ENCODE assay signal across 9 cellular contexts in genomic region chr2:43074592-43075053, GRCh38.
DNase-seq lines count a peak whose midpoint lies in the region; ATAC-seq and TF ChIP-seq lines count a peak whose summit lies in the region.
"Had no signal": no experiment of that assay in that cellular context is flagged by ENCODE, and none has a peak within 500 bp of the region (broad histone marks: within the 10 kb centered on the region; RNA-seq: fewer than 3 reads in every experiment).

No MANE protein-coding gene starts in this region.

- H3K27ac ChIP-seq in SK-N-SH (ENCODE audit: low read depth in 2 of 2, low read length in 1 of 2) (peak overlapping the region; percentile 95 to 99), osteoblast (ENCODE audit: low read depth, low read length) (peak overlapping the region; percentile 90), upper lobe of left lung (peak overlapping the region; percentile 67 to 86 (median 75))

- no peaks in the 10 kb centered on the region for H3K36me3 ChIP-seq in SK-N-SH (replicated peaks in 1 of 2; ENCODE audit: control insufficient read depth in 1 of 2, insufficient read depth in 2 of 2, low read length in 1 of 2)
- H3K36me3 ChIP-seq in osteoblast (ENCODE audit: insufficient read depth, low read length) = no peaks in the 10 kb centered on the region
- no peaks in the 10 kb centered on the region for H3K36me3 ChIP-seq in upper lobe of left lung

- no peaks in the 10 kb centered on the region for H3K27me3 ChIP-seq in SK-N-SH (ENCODE audit: insufficient read depth)
- no peaks in the 10 kb centered on the region for H3K27me3 ChIP-seq in osteoblast (ENCODE audit: insufficient read depth, low read length)
- H3K27me3 ChIP-seq in upper lobe of left lung = no peaks in the 10 kb centered on the region

- TF ChIP-seq RAD21 in SK-N-SH (IDR thresholded peaks at IDR 0.05; ENCODE audit: low read length) = no peak

- H3K9ac ChIP-seq in SK-N-SH = peak overlapping the region; percentile 67

- 28% methylated on average over 2 of the region's 2 CpGs for WGBS in SK-N-SH (ENCODE audit: low lambda C conversion rate)
- 85 to 100% methylated on average over 1 to 2 of the region's 2 CpGs for WGBS in upper lobe of left lung, 2 donors

- TF ChIP-seq POLR2A in upper lobe of left lung (IDR thresholded peaks at IDR 0.05) = no peak

- DNase-seq in SK-N-SH (no peak), epithelial cell of esophagus (ENCODE audit: low read depth) (no peak), osteoblast (ENCODE audit: insufficient read length, low spot score, missing footprints) (no peak), upper lobe of left lung (no peak), UCSD-AML1 (lab: John Stamatoyannopoulos, UW; ENCODE audit: unreplicated experiment) (no peak)
- DNase-seq in activated CD8-positive, alpha-beta memory T cell treated with anti-CD3 and anti-CD28 coated beads, Interleukin-2, amount 50 U/mL, for 4 hours = no peak
- no peak for DNase-seq in activated T-cell treated with anti-CD3 and anti-CD28 coated beads, Interleukin-2, amount 50 U/mL, for 1 hour
- DNase-seq: NCI-H1105 treated with DMSO at 0.1 percent for 48 hours had no signal

- CTCF ChIA-PET in SK-N-SH (lab: Yijun Ruan, JAX) = interaction anchor here (0.7 to 1.4 kb wide), 2 partner anchors 9 to 50 kb away, joined by 3 to 4 read pairs; no protein-coding TSS in a partner anchor

- no peaks in the 10 kb centered on the region for H3K9me2 ChIP-seq in SK-N-SH

- H3K79me2 ChIP-seq in SK-N-SH (ENCODE audit: insufficient read depth) = no peaks in the 10 kb centered on the region
- no peaks in the 10 kb centered on the region for H3K79me2 ChIP-seq in osteoblast (ENCODE audit: insufficient read depth, low read length)

- no peak for TF ChIP-seq EP300 in SK-N-SH (IDR thresholded peaks at IDR 0.05; ENCODE audit: borderline replicate concordance in 1 of 2, low read depth in 1 of 2, low read length in 1 of 2)
- TF ChIP-seq EP300 in upper lobe of left lung (IDR thresholded peaks at IDR 0.05) = no peak

- POLR2A ChIA-PET in SK-N-SH (lab: Yijun Ruan, JAX) = no interaction called here

- peaks cover 49 to 67% of the 10 kb centered on the region in 2 experiments for H3K4me1 ChIP-seq in SK-N-SH (ENCODE audit: control insufficient read depth in 1 of 2, insufficient read depth in 2 of 2, low read depth in 1 of 2, low read length in 1 of 2)
- H3K4me1 ChIP-seq in osteoblast (ENCODE audit: insufficient read depth, low read length) = peaks cover 49% of the 10 kb centered on the region
- peaks cover 49 to 68% (median 53%) of the 10 kb centered on the region in 4 donors for H3K4me1 ChIP-seq in upper lobe of left lung

- H3F3A ChIP-seq in SK-N-SH (replicated peaks; ENCODE audit: insufficient read depth) = peaks cover 23% of the 10 kb centered on the region

- TF ChIP-seq CTCF in SK-N-SH (IDR thresholded peaks at IDR 0.05) (no peak), epithelial cell of esophagus (IDR thresholded peaks at IDR 0.05; ENCODE audit: insufficient read depth, low read depth, low read length, missing control alignments) (no peak), osteoblast (IDR thresholded peaks at IDR 0.05; ENCODE audit: extremely low read depth, low read depth, low read length) (no peak), upper lobe of left lung (IDR thresholded peaks at IDR 0.05) (no peak)

- H4K20me1 ChIP-seq in SK-N-SH (ENCODE audit: insufficient read depth) (no peaks in the 10 kb centered on the region), osteoblast (ENCODE audit: insufficient read depth, low read length) (no peaks in the 10 kb centered on the region)

- H3K4me2 ChIP-seq in SK-N-SH = peak overlapping the region; percentile 38
- H3K4me2 ChIP-seq in osteoblast (ENCODE audit: insufficient read depth, low read length) = peak overlapping the region; percentile 35

- H2AFZ ChIP-seq in SK-N-SH (ENCODE audit: low read depth) (no peak overlapping the region), osteoblast (ENCODE audit: low read length) (peak overlapping the region; percentile 60)

- no peak for ATAC-seq in upper lobe of left lung (ENCODE audit: low FRiP score in 2 of 2)
- no peak for ATAC-seq in HG03565 (IDR thresholded peaks at IDR 0.05; ENCODE audit: unreplicated experiment)

- H3K9me3 ChIP-seq in SK-N-SH = no peaks in the 10 kb centered on the region
- H3K9me3 ChIP-seq in osteoblast (ENCODE audit: low read depth, low read length) = no peaks in the 10 kb centered on the region
- H3K9me3 ChIP-seq in upper lobe of left lung = no peaks in the 10 kb centered on the region

- H3K4me3 ChIP-seq in SK-N-SH (ENCODE audit: low read depth in 2 of 2, low read length in 1 of 2) = no peak overlapping the region
- peak overlapping the region; percentile 41 for H3K4me3 ChIP-seq in epithelial cell of esophagus (ENCODE audit: low read length)
- peak overlapping the region; percentile 37 for H3K4me3 ChIP-seq in osteoblast (ENCODE audit: insufficient read depth, low read length)
- no peak overlapping the region for H3K4me3 ChIP-seq in upper lobe of left lung

TF ChIP-seq in SK-N-SH, 30 proteins besides CTCF, POLR2A, EP300 and RAD21 (continues in another document):
- TF ChIP-seq NFIC (IDR thresholded peaks at IDR 0.05; ENCODE audit: borderline replicate concordance) (no peak), JUND (IDR thresholded peaks at IDR 0.05) (no peak), MEF2A (IDR thresholded peaks at IDR 0.05; ENCODE audit: borderline replicate concordance, low read depth) (no peak), FOXJ3 (CRISPR knock-in tag; IDR thresholded peaks at IDR 0.05) (no peak), PBX3 (IDR thresholded peaks at IDR 0.05) (no peak), NRF1 (IDR thresholded peaks at IDR 0.05; ENCODE audit: low read depth, low read length) (no peak), IRF3 (IDR thresholded peaks at IDR 0.05; ENCODE audit: low read depth, low read length) (no peak), SMC3 (IDR thresholded peaks at IDR 0.05; ENCODE audit: low read depth, low read length) (no peak), POLR2AphosphoS5 (IDR thresholded peaks at IDR 0.05; ENCODE audit: low read depth, low read length) (no peak), TEAD4 (IDR thresholded peaks at IDR 0.05; ENCODE audit: borderline replicate concordance, insufficient read depth) (no peak), ZBTB33 (IDR thresholded peaks at IDR 0.05; ENCODE audit: borderline replicate concordance, low read depth) (no peak), MXI1 (IDR thresholded peaks at IDR 0.05; ENCODE audit: low read depth, low read length) (no peak), RCOR1 (IDR thresholded peaks at IDR 0.05; ENCODE audit: low read length) (no peak), RFX5 (IDR thresholded peaks at IDR 0.05; ENCODE audit: low read length) (no peak), CHD2 (IDR thresholded peaks at IDR 0.05; ENCODE audit: low read length, partially characterized antibody) (no peak)

Comparison
In these comparisons a context has a peak if more than half of its experiments do, and no peak if none do; other contexts are left out.
1. H3K4me3 ChIP-seq: peak in epithelial cell of esophagus (single experiment) and osteoblast (single experiment); none in SK-N-SH (0 of 2) and upper lobe of left lung (0 of 4).
2. Peak in every context shown above with its lines, with median percentiles within 50 percentile points of each other: H3K27ac ChIP-seq.